Comparison of ENCODE assay signal across 1 cellular context in the genomic region with DNA sequence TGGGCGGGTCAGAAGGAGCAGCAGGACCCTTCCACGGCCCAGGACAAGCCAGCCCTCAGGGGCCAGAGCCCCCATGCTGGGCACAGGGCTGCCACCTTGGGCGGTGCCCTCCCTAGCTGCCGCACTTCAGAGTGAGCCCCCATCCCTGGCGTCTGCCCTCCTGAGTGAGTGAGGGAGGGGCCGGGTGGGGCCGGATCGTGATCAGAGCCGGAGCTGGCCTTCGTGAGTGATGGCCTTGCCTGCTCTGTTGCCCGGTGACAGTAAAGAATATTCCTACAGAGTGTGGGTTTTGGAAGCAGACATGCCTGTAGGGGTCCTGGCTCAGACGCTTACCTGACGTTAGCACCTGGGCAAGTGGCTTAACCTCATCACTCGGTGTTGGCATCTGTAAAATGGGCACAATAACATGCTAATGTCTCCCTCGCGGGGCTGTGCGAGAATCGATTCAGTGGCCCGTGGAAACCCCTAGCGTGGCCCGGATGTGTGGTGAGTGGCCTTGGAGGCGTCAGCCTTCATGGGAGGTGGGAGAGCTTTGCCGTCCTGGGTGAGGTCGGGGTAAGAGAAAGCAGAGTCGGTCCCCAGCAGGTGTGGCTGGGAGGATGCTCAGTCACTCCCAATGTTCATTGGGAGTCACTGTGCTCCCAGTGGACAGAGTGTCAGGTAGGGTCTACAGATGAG.
TF ChIP-seq lines count a peak whose summit lies in the region.

No MANE protein-coding gene starts in this region.

TF ChIP-seq in HepG2, 621 proteins besides CTCF, POLR2A, EP300 and RAD21:
- no peak for TF ChIP-seq PRDM10 (CRISPR knock-in tag; IDR thresholded peaks at IDR 0.05; ENCODE audit: low read depth)
- no peak for TF ChIP-seq POGZ (CRISPR knock-in tag; IDR thresholded peaks at IDR 0.05)
- TF ChIP-seq ZNF629 (CRISPR knock-in tag; conservative IDR thresholded peaks at IDR 0.05) = peak; percentile 72
- no peak for TF ChIP-seq ZMAT3 (CRISPR knock-in tag; conservative IDR thresholded peaks at IDR 0.05)
- no peak for TF ChIP-seq HNRNPL (IDR thresholded peaks at IDR 0.05; ENCODE audit: low read depth, low read length)
